Comparison of ENCODE assay signal across 1 cellular context in the genomic region with DNA sequence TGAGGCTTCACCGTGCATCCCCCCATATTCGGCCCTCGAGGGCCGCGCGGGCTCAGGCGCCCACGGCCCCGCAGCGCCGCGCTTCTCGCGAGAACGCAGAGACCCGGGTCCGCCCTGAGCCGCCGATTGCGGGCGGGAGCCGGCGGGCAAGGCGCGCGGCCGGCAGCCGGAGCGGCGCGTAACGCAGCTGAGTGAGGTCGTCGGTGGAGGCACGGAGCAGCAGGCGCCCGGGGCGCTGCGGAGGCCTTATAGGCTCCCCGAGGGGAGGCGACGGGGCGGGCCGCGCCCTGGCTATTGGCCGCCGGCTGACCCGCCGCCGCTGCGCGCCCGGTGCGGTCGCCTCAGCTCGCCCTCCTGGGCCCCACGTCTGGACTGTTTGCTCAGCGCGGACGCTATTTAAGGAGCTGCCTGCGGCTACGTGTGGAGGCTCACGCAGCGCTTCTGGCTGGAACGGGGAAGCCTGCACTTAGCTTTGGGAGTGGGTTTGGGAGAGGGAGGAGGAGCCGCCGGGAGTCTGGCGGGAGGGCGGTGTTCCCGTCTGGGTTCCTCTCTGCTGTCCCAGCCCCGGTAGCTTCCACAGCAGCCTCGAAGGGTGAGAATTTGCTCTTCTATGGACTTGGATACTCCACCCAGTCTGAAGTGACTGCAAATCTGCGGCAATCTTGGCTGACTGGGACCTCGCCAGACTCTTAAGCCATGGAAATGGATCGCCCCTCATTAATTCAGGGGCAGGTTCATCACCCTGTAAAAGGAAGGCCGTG.
A peak's percentile ranks its signal among the peaks of the same experiment; 100 is the strongest.
TF ChIP-seq lines count a peak whose summit lies in the region.

PLOD2 (minus strand) TSS at position 221 of the 761 bp plus-strand sequence; CDS start at position 26, 195 bp downstream.

TF ChIP-seq in A549, 52 proteins besides CTCF, POLR2A, EP300 and RAD21 (continued from another document):
- TF ChIP-seq REST (IDR thresholded peaks at IDR 0.05) (peak; percentile 98), CHD2 (IDR thresholded peaks at IDR 0.05; ENCODE audit: low read length, partially characterized antibody) (peak; percentile 95), CEBPB (IDR thresholded peaks at IDR 0.05) (peak in 1 of 2 experiments; percentile 21; a peak in 1 of 4 replicates)
